Comparison of ENCODE assay signal across 23 cellular contexts in genomic region chr21:43877936-43878575, GRCh38. TPM values are rescaled to one million over a fixed set of nuclear protein-coding genes. Genes with fewer than 3 reads are reported as not detected.
A peak's percentile ranks its signal among the peaks of the same experiment; 100 is the strongest.
DNase-seq lines count a peak whose midpoint lies in the region; ATAC-seq and TF ChIP-seq lines count a peak whose summit lies in the region.
"Had no signal": no experiment of that assay in that cellular context is flagged by ENCODE, and none has a peak within 500 bp of the region (broad histone marks: within the 10 kb centered on the region; RNA-seq: fewer than 3 reads in every experiment).

No MANE protein-coding gene starts in this region.

- H4K20me1 ChIP-seq in osteoblast (ENCODE audit: insufficient read depth, low read length), result peaks cover 77% of the 10 kb centered on the region

- no peak for ATAC-seq in natural killer cell treated with Interleukin-12 subunit alpha and Interleukin-12 subunit beta and Interleukin-15 and Interleukin-18, amount 100 ng/mL, for 72 hours
- ATAC-seq in natural killer cell, result no peak
- ATAC-seq: GM23338 had no signal

- POLR2A ChIA-PET in CD8-positive, alpha-beta memory T cell (lab: Charles Lee), result no interaction called here

- no peaks in the 10 kb centered on the region for H3K9me3 Mint-ChIP-seq in natural killer cell treated with Interleukin-12 subunit alpha and Interleukin-12 subunit beta and Interleukin-15 and Interleukin-18, amount 100 ng/mL, for 72 hours
- peaks cover 0 to 3% of the 10 kb centered on the region in 2 donors for H3K9me3 Mint-ChIP-seq in natural killer cell
- H3K9me3 Mint-ChIP-seq in chondrocyte (ENCODE audit: low read depth), result peaks cover 3% of the 10 kb centered on the region
- no peaks in the 10 kb centered on the region for H3K9me3 Mint-ChIP-seq in CD8-positive, alpha-beta memory T cell

- no peaks in the 10 kb centered on the region for H3K27me3 ChIP-seq in osteoblast (ENCODE audit: insufficient read depth, low read length)
- no peaks in the 10 kb centered on the region for H3K27me3 ChIP-seq in CD8-positive, alpha-beta memory T cell (ENCODE audit: insufficient read depth, low read length, poor library complexity, severe bottlenecking)
- H3K27me3 ChIP-seq: Peyer's patch, SJCRH30 had no signal

- H3K4me1 ChIP-seq in osteoblast (ENCODE audit: insufficient read depth, low read length), result peaks cover 10% of the 10 kb centered on the region
- H3K4me1 ChIP-seq in CD8-positive, alpha-beta memory T cell (ENCODE audit: insufficient read depth, low read length), result peaks cover 23% of the 10 kb centered on the region

- peaks cover 15 to 20% of the 10 kb centered on the region in 2 donors for H3K4me1 Mint-ChIP-seq in natural killer cell treated with Interleukin-12 subunit alpha and Interleukin-12 subunit beta and Interleukin-15 and Interleukin-18, amount 100 ng/mL, for 72 hours (ENCODE audit: low read depth in 2 of 2)
- peaks cover 15 to 29% of the 10 kb centered on the region in 2 donors for H3K4me1 Mint-ChIP-seq in natural killer cell
- peaks cover 27% of the 10 kb centered on the region for H3K4me1 Mint-ChIP-seq in chondrocyte (ENCODE audit: low read depth)
- H3K4me1 Mint-ChIP-seq in CD8-positive, alpha-beta memory T cell, result peaks cover 39 to 72% (median 48%) of the 10 kb centered on the region in 3 donors
- H3K4me1 Mint-ChIP-seq: GM23338 had no signal

- no peak overlapping the region for H2AFZ ChIP-seq in osteoblast (ENCODE audit: low read length)
- H2AFZ ChIP-seq: GM23338 had no signal

- H3K4me2 ChIP-seq in osteoblast (ENCODE audit: insufficient read depth, low read length), result no peak overlapping the region
- H3K4me2 ChIP-seq: GM23338 had no signal

- intact Hi-C loops in natural killer cell (cut with micrococcal nuclease), result no loop called here

- no peak overlapping the region for H3K4me3 ChIP-seq in osteoblast (ENCODE audit: insufficient read depth, low read length)
- no peak overlapping the region for H3K4me3 ChIP-seq in CD8-positive, alpha-beta memory T cell (ENCODE audit: low read length)
- H3K4me3 ChIP-seq: GM23338, Peyer's patch, SJCRH30 had no signal

- H3K36me3 ChIP-seq in osteoblast (ENCODE audit: insufficient read depth, low read length), result peaks cover 8% of the 10 kb centered on the region
- peaks cover 16% of the 10 kb centered on the region for H3K36me3 ChIP-seq in CD8-positive, alpha-beta memory T cell (ENCODE audit: insufficient read depth, low read length)
- H3K36me3 ChIP-seq: Peyer's patch, SJCRH30 had no signal

- H3K4me3 Mint-ChIP-seq in natural killer cell treated with Interleukin-12 subunit alpha and Interleukin-12 subunit beta and Interleukin-15 and Interleukin-18, amount 100 ng/mL, for 72 hours, result no peak overlapping the region
- H3K4me3 Mint-ChIP-seq in natural killer cell (no peak overlapping the region), chondrocyte (ENCODE audit: unreplicated experiment) (no peak overlapping the region)
- H3K4me3 Mint-ChIP-seq in CD8-positive, alpha-beta memory T cell, result no peak overlapping the region
- H3K4me3 Mint-ChIP-seq: B cell, CD14-positive monocyte, GM23338 had no signal

- peak; percentile 44 for DNase-seq in natural killer cell treated with Interleukin-12 subunit alpha and Interleukin-12 subunit beta and Interleukin-15 and Interleukin-18, amount 100 ng/mL, for 72 hours (ENCODE audit: low spot score)
- DNase-seq in natural killer cell, result no peak
- DNase-seq in chondrocyte (ENCODE audit: low spot score), result peak; percentile 72
- DNase-seq in osteoblast (ENCODE audit: insufficient read length, low spot score, missing footprints), result peak; percentile 67
- DNase-seq in CD8-positive, alpha-beta memory T cell, result no peak
- DNase-seq in COLO829 (ENCODE audit: low spot score), result no peak
- no peak for DNase-seq in NCI-H1092 treated with DMSO at 0.1 percent for 48 hours (lab: John Stamatoyannopoulos, UW)
- DNase-seq: DMS79; HCEC 1CT; MV-4-11; NCI-H1694; NCI-H2081; NCI-H2171; NCI-H345; NCI-H524; NCI-H774; NK-92 treated with Interleukin-12 subunit alpha and Interleukin-12 subunit beta, amount 100 ng/mL, for 24 hours; SJCRH30 had no signal

- H3K27me3 Mint-ChIP-seq in natural killer cell treated with Interleukin-12 subunit alpha and Interleukin-12 subunit beta and Interleukin-15 and Interleukin-18, amount 100 ng/mL, for 72 hours, result no peaks in the 10 kb centered on the region
- H3K27me3 Mint-ChIP-seq in natural killer cell (ENCODE audit: low read depth in 2 of 2) (no peaks in the 10 kb centered on the region), chondrocyte (ENCODE audit: low read depth) (no peaks in the 10 kb centered on the region)
- H3K27me3 Mint-ChIP-seq in CD8-positive, alpha-beta memory T cell, result no peaks in the 10 kb centered on the region
- H3K27me3 Mint-ChIP-seq: B cell had no signal

- CTCF ChIA-PET in CD8-positive, alpha-beta memory T cell (lab: Charles Lee), result no interaction called here

- peak overlapping the region in 1 of 2 donors; percentile 24 for H3K27ac Mint-ChIP-seq in natural killer cell treated with Interleukin-12 subunit alpha and Interleukin-12 subunit beta and Interleukin-15 and Interleukin-18, amount 100 ng/mL, for 72 hours
- H3K27ac Mint-ChIP-seq in natural killer cell, result no peak overlapping the region
- no peak overlapping the region for H3K27ac Mint-ChIP-seq in chondrocyte (ENCODE audit: unreplicated experiment)
- H3K27ac Mint-ChIP-seq in CD8-positive, alpha-beta memory T cell, result no peak overlapping the region
- H3K27ac Mint-ChIP-seq: B cell, GM23338 had no signal

- peaks cover 76% of the 10 kb centered on the region for H3K79me2 ChIP-seq in osteoblast (ENCODE audit: insufficient read depth, low read length)

- H3K9me3 ChIP-seq in osteoblast (ENCODE audit: low read depth, low read length), result no peaks in the 10 kb centered on the region
- no peaks in the 10 kb centered on the region for H3K9me3 ChIP-seq in CD8-positive, alpha-beta memory T cell (ENCODE audit: low read length)
- H3K9me3 ChIP-seq: Peyer's patch had no signal

- H3K36me3 Mint-ChIP-seq in natural killer cell treated with Interleukin-12 subunit alpha and Interleukin-12 subunit beta and Interleukin-15 and Interleukin-18, amount 100 ng/mL, for 72 hours, result peaks cover 6% of the 10 kb centered on the region
- H3K36me3 Mint-ChIP-seq in natural killer cell (no peaks in the 10 kb centered on the region), chondrocyte (ENCODE audit: low read depth) (peaks cover 5% of the 10 kb centered on the region)
- peaks cover 4 to 49% (median 11%) of the 10 kb centered on the region in 3 donors for H3K36me3 Mint-ChIP-seq in CD8-positive, alpha-beta memory T cell

- TF ChIP-seq CTCF in natural killer cell (IDR thresholded peaks at IDR 0.05) (no peak), chondrocyte (IDR thresholded peaks at IDR 0.05) (no peak), osteoblast (IDR thresholded peaks at IDR 0.05; ENCODE audit: extremely low read depth, low read depth, low read length) (no peak)

- H3K27ac ChIP-seq in osteoblast (ENCODE audit: low read depth, low read length), result no peak overlapping the region
- no peak overlapping the region for H3K27ac ChIP-seq in CD8-positive, alpha-beta memory T cell (ENCODE audit: low read depth, low read length)
- H3K27ac ChIP-seq: HL-60, Peyer's patch, SJCRH30 had no signal

RNA-seq across cellular contexts. Expression of gene AGPAT3, which starts 13.0 kb away (rescaled TPM):
- total RNA-seq in natural killer cell treated with Interleukin-12 subunit alpha and Interleukin-12 subunit beta and Interleukin-15 and Interleukin-18, amount 100 ng/mL, for 72 hours, result 100 to 1,000 TPM in 1 of 2 donors, 10 to 100 TPM in 1; 66.8 to 115 TPM
- total RNA-seq in natural killer cell (10 to 100 TPM; 39.5 to 45.7 (median 42.3) TPM), chondrocyte (43.5 to 48.1 TPM (median 45.4 TPM) in 3 replicates), osteoblast (37.4 and 47.4 TPM in 2 replicates)
- 10 to 100 TPM; 66.5 to 69.3 TPM for total RNA-seq in CD8-positive, alpha-beta memory T cell
- polyA plus RNA-seq in CD8-positive, alpha-beta memory T cell, result 15.9 TPM

Comparison
In these comparisons a context has a peak if more than half of its experiments do, and no peak if none do; other contexts are left out.
1. DNase-seq: peak in natural killer cell treated with Interleukin-12 subunit alpha and Interleukin-12 subunit beta and Interleukin-15 and Interleukin-18, amount 100 ng/mL, for 72 hours (single experiment), chondrocyte (single experiment) and osteoblast (single experiment); none in natural killer cell (single experiment), CD8-positive, alpha-beta memory T cell (0 of 5), COLO829 (single experiment) and NCI-H1092 treated with DMSO at 0.1 percent for 48 hours (single experiment).